ENCODE assay signal across 24 cellular contexts in genomic region chrX:124300412-124300811, GRCh38. TPM values are rescaled to one million over a fixed set of nuclear protein-coding genes. Genes with fewer than 3 reads are reported as not detected.
A peak's percentile ranks its signal among the peaks of the same experiment; 100 is the strongest.
DNase-seq lines count a peak whose midpoint lies in the region; ATAC-seq, FAIRE-seq and TF ChIP-seq lines count a peak whose summit lies in the region.
"Had no signal": no experiment of that assay in that cellular context is flagged by ENCODE, and none has a peak within 500 bp of the region (broad histone marks: within the 10 kb centered on the region; RNA-seq: fewer than 3 reads in every experiment).

No MANE protein-coding gene starts in this region.

- no peak overlapping the region for H3K4me3 ChIP-seq in A549
- peak overlapping the region; percentile 37 for H3K4me3 ChIP-seq in CD4-positive, CD25-positive, alpha-beta regulatory T cell (ENCODE audit: low read depth, low read length)
- H3K4me3 ChIP-seq: coronary artery, GM23338, vagina had no signal

- DNase-seq in A549 (ENCODE audit: low read depth in 1 of 2, low spot score in 1 of 2) (no peak), nucleus accumbens (lab: John Stamatoyannopoulos, UW) (no peak), C1 segment of cervical spinal cord (lab: John Stamatoyannopoulos, UW) (no peak), GM19240 (ENCODE audit: insufficient read length, low spot score) (no peak)
- DNase-seq in CD4-positive, CD25-positive, alpha-beta regulatory T cell, result peak in 2 of 3 donors; percentile 11 to 16
- no peak for DNase-seq in activated T-helper 2 cell treated with anti-CD3 and anti-CD28 coated beads, Interferon-gamma antibody, Interleukin-2, Interleukin-4, amounts not matched to agents 10 μg/mL and 5 μg/mL and 100 μg/mL, durations not matched to agents 14 hours and 24 hours and 36 hours (ENCODE audit: low spot score)
- DNase-seq: activated naive CD4-positive, alpha-beta T cell treated with anti-CD3 and anti-CD28 coated beads for 36 hours; DMS 273 treated with DMSO at 0.1 percent for 48 hours; hypothalamus; kidney; naive thymus-derived CD4-positive, alpha-beta T cell; NCI-H1694 treated with DMSO at 0.1 percent for 48 hours; NCI-H226; stimulated activated CD4-positive, alpha-beta T cell treated with anti-CD3 and anti-CD28 coated beads, Interleukin-2, amount 100 ng/mL, for 48 hours had no signal

- H3K27me3 Mint-ChIP-seq in CD4-positive, CD25-positive, alpha-beta regulatory T cell, result no peaks in the 10 kb centered on the region
- H3K27me3 Mint-ChIP-seq in activated T-helper 2 cell treated with anti-CD3 and anti-CD28 coated beads, Interferon-gamma antibody, Interleukin-2, Interleukin-4, amounts not matched to agents 10 μg/mL and 5 μg/mL and 100 μg/mL, durations not matched to agents 14 hours and 24 hours and 36 hours (ENCODE audit: low read depth), result no peaks in the 10 kb centered on the region
- H3K27me3 Mint-ChIP-seq: memory B cell; naive thymus-derived CD4-positive, alpha-beta T cell had no signal

- H3K4me2 ChIP-seq in A549, result no peak overlapping the region
- H3K4me2 ChIP-seq: GM23338 had no signal

- 34% methylated on average over 4 of the region's 4 CpGs for WGBS in A549 (ENCODE audit: missing lambda C conversion rate)

- H3K27ac ChIP-seq in A549, result no peak overlapping the region
- H3K27ac ChIP-seq in CD4-positive, CD25-positive, alpha-beta regulatory T cell (ENCODE audit: insufficient read depth, low read length, poor library complexity, severe bottlenecking), result no peak overlapping the region
- H3K27ac ChIP-seq: coronary artery, vagina had no signal

- TF ChIP-seq POLR2A in A549 (IDR thresholded peaks at IDR 0.05; ENCODE audit: low read length), result no peak

- no peak for TF ChIP-seq RAD21 in A549 (conservative IDR thresholded peaks at IDR 0.05 in 1 of 2, IDR thresholded peaks at IDR 0.05 in 1 of 2)

- no peaks in the 10 kb centered on the region for H3K4me1 ChIP-seq in A549
- H3K4me1 ChIP-seq in CD4-positive, CD25-positive, alpha-beta regulatory T cell (ENCODE audit: control insufficient read depth, insufficient read depth, low read length, poor library complexity, severe bottlenecking), result peaks cover 3% of the 10 kb centered on the region
- H3K4me1 ChIP-seq: vagina had no signal

- no peaks in the 10 kb centered on the region for H3K27me3 ChIP-seq in CD4-positive, CD25-positive, alpha-beta regulatory T cell (ENCODE audit: control insufficient read depth, insufficient read depth, low read length)
- H3K27me3 ChIP-seq: vagina had no signal

- H3K36me3 ChIP-seq in CD4-positive, CD25-positive, alpha-beta regulatory T cell (ENCODE audit: control insufficient read depth, insufficient read depth, low read length), result no peaks in the 10 kb centered on the region
- H3K36me3 ChIP-seq: vagina had no signal

- intact Hi-C loops in activated T-helper 2 cell treated with anti-CD3 and anti-CD28 coated beads, Interferon-gamma antibody, Interleukin-2, Interleukin-4, amounts not matched to agents 10 μg/mL and 5 μg/mL and 100 μg/mL, durations not matched to agents 14 hours and 24 hours and 36 hours (cut with micrococcal nuclease), result loop anchor here (1.0 to 2.0 kb wide), 4 partner anchors 18 to 84 kb away; no protein-coding TSS in a partner anchor

- POLR2A ChIA-PET in A549 (lab: Yijun Ruan, JAX), result no interaction called here

- no peak for TF ChIP-seq EP300 in A549 (IDR thresholded peaks at IDR 0.05)

- no peaks in the 10 kb centered on the region for H3K9me3 ChIP-seq in A549
- H3K9me3 ChIP-seq in CD4-positive, CD25-positive, alpha-beta regulatory T cell (ENCODE audit: control insufficient read depth in 2 of 2, low read length in 2 of 2), result no peaks in the 10 kb centered on the region
- H3K9me3 ChIP-seq: vagina had no signal

- H3K4me3 Mint-ChIP-seq in CD4-positive, CD25-positive, alpha-beta regulatory T cell, result peak overlapping the region in 1 of 4 donors; percentile 4
- H3K4me3 Mint-ChIP-seq in activated T-helper 2 cell treated with anti-CD3 and anti-CD28 coated beads, Interferon-gamma antibody, Interleukin-2, Interleukin-4, amounts not matched to agents 10 μg/mL and 5 μg/mL and 100 μg/mL, durations not matched to agents 14 hours and 24 hours and 36 hours (ENCODE audit: low read depth), result no peak overlapping the region
- H3K4me3 Mint-ChIP-seq: activated naive CD4-positive, alpha-beta T cell treated with anti-CD3 and anti-CD28 coated beads for 36 hours; GM23338; IgD-negative memory B cell; memory B cell; naive thymus-derived CD4-positive, alpha-beta T cell had no signal

- no peak for ATAC-seq in A549
- no peak for ATAC-seq in CD4-positive, CD25-positive, alpha-beta regulatory T cell (ENCODE audit: low read depth in 2 of 2)
- ATAC-seq in HG03354 (IDR thresholded peaks at IDR 0.05; ENCODE audit: poor library complexity, severe bottlenecking, unreplicated experiment), result peak; percentile 64
- ATAC-seq: GM23338; naive thymus-derived CD4-positive, alpha-beta T cell had no signal

- H3K27ac Mint-ChIP-seq in CD4-positive, CD25-positive, alpha-beta regulatory T cell, result peak overlapping the region in 1 of 3 donors; percentile 11
- H3K27ac Mint-ChIP-seq in activated T-helper 2 cell treated with anti-CD3 and anti-CD28 coated beads, Interferon-gamma antibody, Interleukin-2, Interleukin-4, amounts not matched to agents 10 μg/mL and 5 μg/mL and 100 μg/mL, durations not matched to agents 14 hours and 24 hours and 36 hours, result peak overlapping the region; percentile 63
- H3K27ac Mint-ChIP-seq: activated naive CD4-positive, alpha-beta T cell treated with anti-CD3 and anti-CD28 coated beads for 36 hours; GM23338; IgD-negative memory B cell; memory B cell; naive thymus-derived CD4-positive, alpha-beta T cell had no signal

- CTCF ChIA-PET in A549 (lab: Yijun Ruan, JAX), result no interaction called here

- no peaks in the 10 kb centered on the region for H3K9me3 Mint-ChIP-seq in CD4-positive, CD25-positive, alpha-beta regulatory T cell
- peaks cover 12% of the 10 kb centered on the region for H3K9me3 Mint-ChIP-seq in activated T-helper 2 cell treated with anti-CD3 and anti-CD28 coated beads, Interferon-gamma antibody, Interleukin-2, Interleukin-4, amounts not matched to agents 10 μg/mL and 5 μg/mL and 100 μg/mL, durations not matched to agents 14 hours and 24 hours and 36 hours
- H3K9me3 Mint-ChIP-seq: GM23338, memory B cell had no signal

- H3K36me3 Mint-ChIP-seq in CD4-positive, CD25-positive, alpha-beta regulatory T cell, result no peaks in the 10 kb centered on the region
- H3K36me3 Mint-ChIP-seq in activated T-helper 2 cell treated with anti-CD3 and anti-CD28 coated beads, Interferon-gamma antibody, Interleukin-2, Interleukin-4, amounts not matched to agents 10 μg/mL and 5 μg/mL and 100 μg/mL, durations not matched to agents 14 hours and 24 hours and 36 hours (ENCODE audit: low read depth), result peaks cover 19% of the 10 kb centered on the region
- H3K36me3 Mint-ChIP-seq: IgD-negative memory B cell, memory B cell had no signal

- TF ChIP-seq CTCF in A549 (IDR thresholded peaks at IDR 0.05), result no peak

- peaks cover 3 to 12% (median 8%) of the 10 kb centered on the region in 4 donors for H3K4me1 Mint-ChIP-seq in CD4-positive, CD25-positive, alpha-beta regulatory T cell
- H3K4me1 Mint-ChIP-seq in activated T-helper 2 cell treated with anti-CD3 and anti-CD28 coated beads, Interferon-gamma antibody, Interleukin-2, Interleukin-4, amounts not matched to agents 10 μg/mL and 5 μg/mL and 100 μg/mL, durations not matched to agents 14 hours and 24 hours and 36 hours (ENCODE audit: low read depth), result peaks cover 20% of the 10 kb centered on the region
- H3K4me1 Mint-ChIP-seq: GM23338 had no signal

- peak; percentile 46 for FAIRE-seq in A549 (lab: Jason Lieb, UNC)
- FAIRE-seq: endothelial cell of umbilical vein had no signal

TF ChIP-seq in A549, 52 proteins besides CTCF, POLR2A, EP300 and RAD21:
- TF ChIP-seq HOXB5 (CRISPR knock-in tag; IDR thresholded peaks at IDR 0.05), result no peak
- TF ChIP-seq CBX2 (IDR thresholded peaks at IDR 0.05; ENCODE audit: borderline replicate concordance, low read depth), result no peak

RNA-seq across cellular contexts. Expression of gene TEX13D, which starts 32.0 kb away (rescaled TPM):
- polyA plus RNA-seq in A549 (2011; rRNA removed) (not detected in 2 replicates), A549 (2017; fragmentation: RNase III; extraction: RNeasy Plus Mini Kit Qiagen cat#74134 plus additional on column Dnase treatment) (not detected in 3 replicates)
- polyA plus RNA-seq in A549 (2012; cell fraction: cytosol; rRNA removed), result not detected in 2 replicates
- not detected in 2 replicates for polyA plus RNA-seq in A549 (2012; cell fraction: nucleus; rRNA removed)
- polyA minus RNA-seq in A549 (2011; rRNA and poly(A)+ RNA removed), result not detected in 2 replicates
- total RNA-seq in CD4-positive, CD25-positive, alpha-beta regulatory T cell, result not detected
- polyA plus RNA-seq in CD4-positive, CD25-positive, alpha-beta regulatory T cell, result not detected
- total RNA-seq in activated T-helper 2 cell treated with anti-CD3 and anti-CD28 coated beads, Interferon-gamma antibody, Interleukin-2, Interleukin-4, amounts not matched to agents 10 μg/mL and 5 μg/mL and 100 μg/mL, durations not matched to agents 14 hours and 24 hours and 36 hours, result 0.05 and 0.11 TPM in 2 replicates
- total RNA-seq: endothelial cell of umbilical vein; fibroblast of villous mesenchyme; GM23338; kidney; naive thymus-derived CD4-positive, alpha-beta T cell; posterior vena cava; subcutaneous adipose tissue; vagina had no signal
- polyA plus RNA-seq: endothelial cell of umbilical vein; GM23338; IgD-negative memory B cell; naive thymus-derived CD4-positive, alpha-beta T cell had no signal

RNA-seq across cellular contexts. Expression of gene SH2D1A, which starts 46.0 kb away (rescaled TPM):
- polyA plus RNA-seq in A549 (2011; rRNA removed) (not detected in 2 replicates), A549 (2017; fragmentation: RNase III; extraction: RNeasy Plus Mini Kit Qiagen cat#74134 plus additional on column Dnase treatment) (not detected in 3 replicates)
- not detected in 2 replicates for polyA plus RNA-seq in A549 (2012; cell fraction: cytosol; rRNA removed)
- not detected in 2 replicates for polyA plus RNA-seq in A549 (2012; cell fraction: nucleus; rRNA removed)
- not detected in 2 replicates for polyA minus RNA-seq in A549 (2011; rRNA and poly(A)+ RNA removed)
- total RNA-seq in CD4-positive, CD25-positive, alpha-beta regulatory T cell, result 42.7 TPM
- polyA plus RNA-seq in CD4-positive, CD25-positive, alpha-beta regulatory T cell, result 100 to 1,000 TPM in 1 of 4 donors, 10 to 100 TPM in 3; 69.1 to 128 (median 77.3) TPM
- total RNA-seq in activated T-helper 2 cell treated with anti-CD3 and anti-CD28 coated beads, Interferon-gamma antibody, Interleukin-2, Interleukin-4, amounts not matched to agents 10 μg/mL and 5 μg/mL and 100 μg/mL, durations not matched to agents 14 hours and 24 hours and 36 hours, result 54.9 and 57.7 TPM in 2 replicates
- total RNA-seq: endothelial cell of umbilical vein, fibroblast of villous mesenchyme, GM23338 had no signal
- polyA plus RNA-seq: endothelial cell of umbilical vein, GM23338 had no signal

Comparison
In these comparisons a context has a peak if more than half of its experiments do, and no peak if none do; other contexts are left out.
1. DNase-seq: peak in CD4-positive, CD25-positive, alpha-beta regulatory T cell (2 of 3); none in A549 (0 of 2), activated T-helper 2 cell treated with anti-CD3 and anti-CD28 coated beads, Interferon-gamma antibody, Interleukin-2, Interleukin-4, amounts not matched to agents 10 μg/mL and 5 μg/mL and 100 μg/mL, durations not matched to agents 14 hours and 24 hours and 36 hours (single experiment), nucleus accumbens (0 of 56), C1 segment of cervical spinal cord (0 of 14) and GM19240 (single experiment).